In the genomic region with DNA sequence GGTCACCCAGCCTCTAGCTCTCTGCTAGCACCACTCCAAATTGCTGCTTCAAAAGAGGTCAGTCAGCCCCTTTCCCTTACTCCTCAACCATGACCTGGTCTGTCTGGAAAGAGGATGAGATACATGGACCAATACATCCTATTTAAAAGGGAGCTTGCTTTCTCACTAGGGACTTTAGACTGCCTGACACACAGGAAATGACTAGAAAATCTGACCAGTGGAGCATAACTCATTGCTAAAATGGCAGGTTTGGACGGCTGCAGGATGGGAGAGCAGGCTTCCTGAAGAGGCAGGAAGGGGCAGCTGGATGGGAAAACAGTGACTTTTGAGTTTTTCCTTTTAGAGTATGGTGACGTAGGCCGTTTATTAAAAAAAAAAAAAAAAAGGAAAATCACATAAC, we compare ENCODE assay signal across 8 cellular contexts. TPM values are rescaled to one million over a fixed set of nuclear protein-coding genes. Genes with fewer than 3 reads are reported as not detected.
A peak's percentile ranks its signal among the peaks of the same experiment; 100 is the strongest.
DNase-seq lines count a peak whose midpoint lies in the region; ATAC-seq, FAIRE-seq and TF ChIP-seq lines count a peak whose summit lies in the region.

No MANE protein-coding gene starts in this region.

- H3K36me3 ChIP-seq in bronchial epithelial cell (ENCODE audit: control insufficient read depth, insufficient read depth, low read length) = no peaks in the 10 kb centered on the region
- H3K36me3 ChIP-seq in pancreas = no peaks in the 10 kb centered on the region

- H3K27me3 ChIP-seq in bronchial epithelial cell (ENCODE audit: control insufficient read depth, insufficient read depth, low read length) (no peaks in the 10 kb centered on the region), pancreas (no peaks in the 10 kb centered on the region)

- H3K4me1 ChIP-seq in pancreas = peaks cover 17 to 40% (median 36%) of the 10 kb centered on the region in 3 donors

- H3K4me3 ChIP-seq in bronchial epithelial cell (ENCODE audit: low read depth, low read length) = no peak overlapping the region
- H3K4me3 ChIP-seq in pancreas = no peak overlapping the region

- intact Hi-C loops in pancreas (cut with DNase I) = no loop called here

- ATAC-seq in GM18498 (IDR thresholded peaks at IDR 0.05; ENCODE audit: unreplicated experiment) = peak; percentile 40
- ATAC-seq in HG03108 (IDR thresholded peaks at IDR 0.05; ENCODE audit: unreplicated experiment) = peak; percentile 36
- ATAC-seq in pancreas = peak; percentile 26 to 59 (median 33)

- DNase-seq in bronchial epithelial cell (ENCODE audit: low read depth) = peak; percentile 75
- no peak for DNase-seq in pancreas
- DNase-seq in Ammon's horn (ENCODE audit: low spot score) = no peak
- no peak for DNase-seq in DMS79 treated with DMSO at 0.1 percent for 48 hours (lab: John Stamatoyannopoulos, UW)
- DNase-seq in NCI-H82 treated with DMSO at 0.1 percent for 48 hours (lab: John Stamatoyannopoulos, UW; ENCODE audit: unreplicated experiment) = no peak
- no peak for DNase-seq in NCI-H187 (lab: John Stamatoyannopoulos, UW)

- peak overlapping the region in 2 of 4 donors; percentile 73 to 74 for H3K27ac ChIP-seq in pancreas

- TF ChIP-seq CTCF in bronchial epithelial cell (IDR thresholded peaks at IDR 0.05; ENCODE audit: insufficient read depth, low read length, severe bottlenecking) = no peak
- TF ChIP-seq CTCF in pancreas (IDR thresholded peaks at IDR 0.05) = no peak

- no peaks in the 10 kb centered on the region for H3K9me3 ChIP-seq in pancreas

- 68 to 89% methylated on average over 3 of the region's 3 CpGs for WGBS in pancreas, 2 donors

- FAIRE-seq in bronchial epithelial cell (lab: Jason Lieb, UNC) (no peak), pancreas (lab: Jason Lieb, UNC) (no peak)

RNA-seq across cellular contexts. Expression of a gene that starts 25.3 kb away (rescaled TPM):
- total RNA-seq in bronchial epithelial cell (60.8 and 86.9 TPM in 2 replicates), pancreas (10 to 100 TPM; 17.0 to 28.9 (median 20.4) TPM)
- polyA plus RNA-seq in pancreas = 10 to 100 TPM; 10.2 to 13.3 TPM

RNA-seq across cellular contexts. Expression of a gene that starts 40.0 kb away (rescaled TPM):
- total RNA-seq in bronchial epithelial cell (5.5 and 7.3 TPM in 2 replicates), pancreas (10 to 100 TPM in 5 of 6 donors, 1 to 10 TPM in 1; 9.0 to 27.5 (median 14.0) TPM)
- 10 to 100 TPM; 13.6 to 18.5 TPM for polyA plus RNA-seq in pancreas
